Comparison of ENCODE assay signal across 2 cellular contexts in genomic region chr10:122725768-122726167, GRCh38.
TF ChIP-seq lines count a peak whose summit lies in the region.

No MANE protein-coding gene starts in this region.

TF ChIP-seq in GM23338, 12 proteins besides CTCF, POLR2A, EP300 and RAD21:
- TF ChIP-seq EZH2 (IDR thresholded peaks at IDR 0.05; ENCODE audit: low read depth, unreplicated experiment) (no peak), ZNF331 (CRISPR knock-in tag; IDR thresholded peaks at IDR 0.05; ENCODE audit: low read depth) (no peak), POLR2AphosphoS5 (IDR thresholded peaks at IDR 0.05; ENCODE audit: low read depth) (no peak), CREB1 (CRISPR knock-in tag; IDR thresholded peaks at IDR 0.05; ENCODE audit: low read depth) (no peak), ZNF114 (CRISPR knock-in tag; IDR thresholded peaks at IDR 0.05) (no peak), EZH2phosphoT487 (IDR thresholded peaks at IDR 0.05; ENCODE audit: unreplicated experiment) (no peak), NANOG (IDR thresholded peaks at IDR 0.05; ENCODE audit: borderline replicate concordance) (no peak), REST (IDR thresholded peaks at IDR 0.05; ENCODE audit: unreplicated experiment) (no peak), JUNB (IDR thresholded peaks at IDR 0.05; ENCODE audit: unreplicated experiment) (no peak), STAT1 (IDR thresholded peaks at IDR 0.05; ENCODE audit: unreplicated experiment) (no peak)
- TF ChIP-seq, protein P1, sequence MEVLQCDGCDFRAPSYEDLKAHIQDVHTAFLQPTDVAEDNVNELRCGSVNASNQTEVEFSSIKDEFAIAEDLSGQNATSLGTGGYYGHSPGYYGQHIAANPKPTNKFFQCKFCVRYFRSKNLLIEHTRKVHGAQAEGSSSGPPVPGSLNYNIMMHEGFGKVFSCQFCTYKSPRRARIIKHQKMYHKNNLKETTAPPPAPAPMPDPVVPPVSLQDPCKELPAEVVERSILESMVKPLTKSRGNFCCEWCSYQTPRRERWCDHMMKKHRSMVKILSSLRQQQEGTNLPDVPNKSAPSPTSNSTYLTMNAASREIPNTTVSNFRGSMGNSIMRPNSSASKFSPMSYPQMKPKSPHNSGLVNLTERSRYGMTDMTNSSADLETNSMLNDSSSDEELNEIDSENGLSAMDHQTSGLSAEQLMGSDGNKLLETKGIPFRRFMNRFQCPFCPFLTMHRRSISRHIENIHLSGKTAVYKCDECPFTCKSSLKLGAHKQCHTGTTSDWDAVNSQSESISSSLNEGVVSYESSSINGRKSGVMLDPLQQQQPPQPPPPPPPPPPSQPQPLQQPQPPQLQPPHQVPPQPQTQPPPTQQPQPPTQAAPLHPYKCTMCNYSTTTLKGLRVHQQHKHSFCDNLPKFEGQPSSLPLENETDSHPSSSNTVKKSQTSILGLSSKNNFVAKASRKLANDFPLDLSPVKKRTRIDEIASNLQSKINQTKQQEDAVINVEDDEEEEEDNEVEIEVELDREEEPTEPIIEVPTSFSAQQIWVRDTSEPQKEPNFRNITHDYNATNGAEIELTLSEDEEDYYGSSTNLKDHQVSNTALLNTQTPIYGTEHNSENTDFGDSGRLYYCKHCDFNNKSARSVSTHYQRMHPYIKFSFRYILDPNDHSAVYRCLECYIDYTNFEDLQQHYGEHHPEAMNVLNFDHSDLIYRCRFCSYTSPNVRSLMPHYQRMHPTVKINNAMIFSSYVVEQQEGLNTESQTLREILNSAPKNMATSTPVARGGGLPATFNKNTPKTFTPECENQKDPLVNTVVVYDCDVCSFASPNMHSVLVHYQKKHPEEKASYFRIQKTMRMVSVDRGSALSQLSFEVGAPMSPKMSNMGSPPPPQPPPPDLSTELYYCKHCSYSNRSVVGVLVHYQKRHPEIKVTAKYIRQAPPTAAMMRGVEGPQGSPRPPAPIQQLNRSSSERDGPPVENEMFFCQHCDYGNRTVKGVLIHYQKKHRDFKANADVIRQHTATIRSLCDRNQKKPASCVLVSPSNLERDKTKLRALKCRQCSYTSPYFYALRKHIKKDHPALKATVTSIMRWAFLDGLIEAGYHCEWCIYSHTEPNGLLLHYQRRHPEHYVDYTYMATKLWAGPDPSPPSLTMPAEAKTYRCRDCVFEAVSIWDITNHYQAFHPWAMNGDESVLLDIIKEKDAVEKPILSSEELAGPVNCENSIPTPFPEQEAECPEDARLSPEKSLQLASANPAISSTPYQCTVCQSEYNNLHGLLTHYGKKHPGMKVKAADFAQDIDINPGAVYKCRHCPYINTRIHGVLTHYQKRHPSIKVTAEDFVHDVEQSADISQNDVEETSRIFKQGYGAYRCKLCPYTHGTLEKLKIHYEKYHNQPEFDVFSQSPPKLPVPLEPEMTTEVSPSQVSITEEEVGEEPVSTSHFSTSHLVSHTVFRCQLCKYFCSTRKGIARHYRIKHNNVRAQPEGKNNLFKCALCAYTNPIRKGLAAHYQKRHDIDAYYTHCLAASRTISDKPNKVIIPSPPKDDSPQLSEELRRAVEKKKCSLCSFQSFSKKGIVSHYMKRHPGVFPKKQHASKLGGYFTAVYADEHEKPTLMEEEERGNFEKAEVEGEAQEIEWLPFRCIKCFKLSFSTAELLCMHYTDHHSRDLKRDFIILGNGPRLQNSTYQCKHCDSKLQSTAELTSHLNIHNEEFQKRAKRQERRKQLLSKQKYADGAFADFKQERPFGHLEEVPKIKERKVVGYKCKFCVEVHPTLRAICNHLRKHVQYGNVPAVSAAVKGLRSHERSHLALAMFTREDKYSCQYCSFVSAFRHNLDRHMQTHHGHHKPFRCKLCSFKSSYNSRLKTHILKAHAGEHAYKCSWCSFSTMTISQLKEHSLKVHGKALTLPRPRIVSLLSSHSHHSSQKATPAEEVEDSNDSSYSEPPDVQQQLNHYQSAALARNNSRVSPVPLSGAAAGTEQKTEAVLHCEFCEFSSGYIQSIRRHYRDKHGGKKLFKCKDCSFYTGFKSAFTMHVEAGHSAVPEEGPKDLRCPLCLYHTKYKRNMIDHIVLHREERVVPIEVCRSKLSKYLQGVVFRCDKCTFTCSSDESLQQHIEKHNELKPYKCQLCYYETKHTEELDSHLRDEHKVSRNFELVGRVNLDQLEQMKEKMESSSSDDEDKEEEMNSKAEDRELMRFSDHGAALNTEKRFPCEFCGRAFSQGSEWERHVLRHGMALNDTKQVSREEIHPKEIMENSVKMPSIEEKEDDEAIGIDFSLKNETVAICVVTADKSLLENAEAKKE (CRISPR knock-in tag; IDR thresholded peaks at IDR 0.05): no peak
- TF ChIP-seq, protein P2, sequence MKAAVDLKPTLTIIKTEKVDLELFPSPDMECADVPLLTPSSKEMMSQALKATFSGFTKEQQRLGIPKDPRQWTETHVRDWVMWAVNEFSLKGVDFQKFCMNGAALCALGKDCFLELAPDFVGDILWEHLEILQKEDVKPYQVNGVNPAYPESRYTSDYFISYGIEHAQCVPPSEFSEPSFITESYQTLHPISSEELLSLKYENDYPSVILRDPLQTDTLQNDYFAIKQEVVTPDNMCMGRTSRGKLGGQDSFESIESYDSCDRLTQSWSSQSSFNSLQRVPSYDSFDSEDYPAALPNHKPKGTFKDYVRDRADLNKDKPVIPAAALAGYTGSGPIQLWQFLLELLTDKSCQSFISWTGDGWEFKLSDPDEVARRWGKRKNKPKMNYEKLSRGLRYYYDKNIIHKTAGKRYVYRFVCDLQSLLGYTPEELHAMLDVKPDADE (IDR thresholded peaks at IDR 0.05): no peak
TF ChIP-seq in GM23338: peak in this region for 0.

TF ChIP-seq in IMR-90, 13 proteins besides CTCF, POLR2A, EP300 and RAD21:
- TF ChIP-seq SMC3 (IDR thresholded peaks at IDR 0.05; ENCODE audit: low read depth, low read length) (no peak), CEBPB (IDR thresholded peaks at IDR 0.05; ENCODE audit: low read depth, low read length) (no peak), NFE2L2 (IDR thresholded peaks at IDR 0.05; ENCODE audit: low read depth, low read length) (no peak), CHD1 (IDR thresholded peaks at IDR 0.05; ENCODE audit: low read depth, low read length) (no peak), FOS (IDR thresholded peaks at IDR 0.05; ENCODE audit: low read depth, low read length) (no peak), BHLHE40 (IDR thresholded peaks at IDR 0.05; ENCODE audit: low read depth, low read length) (no peak), MAZ (IDR thresholded peaks at IDR 0.05; ENCODE audit: borderline replicate concordance, low read depth, low read length) (no peak), MAFK (IDR thresholded peaks at IDR 0.05; ENCODE audit: low read depth, low read length) (no peak), RCOR1 (IDR thresholded peaks at IDR 0.05; ENCODE audit: insufficient replicate concordance, low read length) (no peak), MXI1 (IDR thresholded peaks at IDR 0.05; ENCODE audit: borderline replicate concordance, low read depth, low read length) (no peak), RFX5 (IDR thresholded peaks at IDR 0.05; ENCODE audit: low read depth, low read length) (no peak)
- TF ChIP-seq, protein P3, sequence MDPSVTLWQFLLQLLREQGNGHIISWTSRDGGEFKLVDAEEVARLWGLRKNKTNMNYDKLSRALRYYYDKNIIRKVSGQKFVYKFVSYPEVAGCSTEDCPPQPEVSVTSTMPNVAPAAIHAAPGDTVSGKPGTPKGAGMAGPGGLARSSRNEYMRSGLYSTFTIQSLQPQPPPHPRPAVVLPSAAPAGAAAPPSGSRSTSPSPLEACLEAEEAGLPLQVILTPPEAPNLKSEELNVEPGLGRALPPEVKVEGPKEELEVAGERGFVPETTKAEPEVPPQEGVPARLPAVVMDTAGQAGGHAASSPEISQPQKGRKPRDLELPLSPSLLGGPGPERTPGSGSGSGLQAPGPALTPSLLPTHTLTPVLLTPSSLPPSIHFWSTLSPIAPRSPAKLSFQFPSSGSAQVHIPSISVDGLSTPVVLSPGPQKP (IDR thresholded peaks at IDR 0.05; ENCODE audit: borderline replicate concordance, low read depth, low read length): no peak
- TF ChIP-seq, protein P4, sequence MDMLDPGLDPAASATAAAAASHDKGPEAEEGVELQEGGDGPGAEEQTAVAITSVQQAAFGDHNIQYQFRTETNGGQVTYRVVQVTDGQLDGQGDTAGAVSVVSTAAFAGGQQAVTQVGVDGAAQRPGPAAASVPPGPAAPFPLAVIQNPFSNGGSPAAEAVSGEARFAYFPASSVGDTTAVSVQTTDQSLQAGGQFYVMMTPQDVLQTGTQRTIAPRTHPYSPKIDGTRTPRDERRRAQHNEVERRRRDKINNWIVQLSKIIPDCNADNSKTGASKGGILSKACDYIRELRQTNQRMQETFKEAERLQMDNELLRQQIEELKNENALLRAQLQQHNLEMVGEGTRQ (IDR thresholded peaks at IDR 0.05; ENCODE audit: low read depth, low read length): no peak
TF ChIP-seq in IMR-90: peak in this region for 0.
